28 cellular contexts compared by ENCODE assay signal in genomic region chr21:28230559-28230958, GRCh38.
A peak's percentile ranks its signal among the peaks of the same experiment; 100 is the strongest.
DNase-seq lines count a peak whose midpoint lies in the region; ATAC-seq and TF ChIP-seq lines count a peak whose summit lies in the region.
"Had no signal": no experiment of that assay in that cellular context is flagged by ENCODE, and none has a peak within 500 bp of the region (broad histone marks: within the 10 kb centered on the region; RNA-seq: fewer than 3 reads in every experiment).

No MANE protein-coding gene starts in this region.

- H3F3A ChIP-seq in SK-N-SH (replicated peaks; ENCODE audit: insufficient read depth): peaks cover 19% of the 10 kb centered on the region

- TF ChIP-seq RAD21 in SK-N-SH (IDR thresholded peaks at IDR 0.05; ENCODE audit: low read length): no peak

- H4K20me1 ChIP-seq in SK-N-SH (ENCODE audit: insufficient read depth): no peaks in the 10 kb centered on the region
- H4K20me1 ChIP-seq: BLaER1 had no signal

- peak overlapping the region; percentile 10; the same call in 1 of the 2 replicates for H3K4me2 ChIP-seq in SK-N-SH
- H3K4me2 ChIP-seq: BLaER1 had no signal

- H3K4me3 ChIP-seq in SK-N-SH (ENCODE audit: low read depth in 2 of 2, low read length in 1 of 2): no peak overlapping the region
- H3K4me3 ChIP-seq: BLaER1, body of pancreas, esophagus muscularis mucosa had no signal

- H3K4me1 ChIP-seq in SK-N-SH (ENCODE audit: control insufficient read depth in 1 of 2, insufficient read depth in 2 of 2, low read depth in 1 of 2, low read length in 1 of 2): peaks cover 0 to 10% of the 10 kb centered on the region in 2 experiments; a peak in 2 of 4 replicates
- H3K4me1 ChIP-seq: BLaER1 had no signal

- no peaks in the 10 kb centered on the region for H3K36me3 ChIP-seq in SK-N-SH (replicated peaks in 1 of 2; ENCODE audit: control insufficient read depth in 1 of 2, insufficient read depth in 2 of 2, low read length in 1 of 2)
- H3K36me3 ChIP-seq: BLaER1, esophagus muscularis mucosa had no signal

- no peaks in the 10 kb centered on the region for H3K9me3 ChIP-seq in SK-N-SH
- H3K9me3 ChIP-seq: BLaER1, body of pancreas, esophagus muscularis mucosa had no signal

- H3K36me3 Mint-ChIP-seq in nephron (ENCODE audit: low read depth) (no peaks in the 10 kb centered on the region), glutamatergic neuron (ENCODE audit: unreplicated experiment) (no peaks in the 10 kb centered on the region)
- H3K36me3 Mint-ChIP-seq: IgD-negative memory B cell, naive B cell had no signal

- CTCF ChIA-PET in SK-N-SH (lab: Yijun Ruan, JAX): no interaction called here

- POLR2A ChIA-PET in SK-N-SH (lab: Yijun Ruan, JAX): no interaction called here

- no peak for TF ChIP-seq EP300 in SK-N-SH (IDR thresholded peaks at IDR 0.05; ENCODE audit: borderline replicate concordance in 1 of 2, low read depth in 1 of 2, low read length in 1 of 2)

- H3K9me3 Mint-ChIP-seq in nephron: no peaks in the 10 kb centered on the region
- no peaks in the 10 kb centered on the region for H3K9me3 Mint-ChIP-seq in glutamatergic neuron (ENCODE audit: unreplicated experiment)
- H3K9me3 Mint-ChIP-seq: activated CD4-positive, alpha-beta T cell treated with anti-CD3 and anti-CD28 coated beads, Interleukin-2, amount 10 ng/mL, durations not matched to agents 24 days and 14 days; activated naive CD8-positive, alpha-beta T cell treated with anti-CD3 and anti-CD28 coated beads, Interleukin-2, amount 50 U/mL, for 24 hours; activated T-cell treated with anti-CD3 and anti-CD28 coated beads, Interleukin-2, amount 50 U/mL, for 24 hours; IgD-negative memory B cell had no signal

- peak overlapping the region; percentile 34 for H3K9ac ChIP-seq in SK-N-SH
- H3K9ac ChIP-seq: BLaER1 had no signal

- WGBS in SK-N-SH (ENCODE audit: low lambda C conversion rate): 9% methylated on average over 1 of the region's 1 CpG

- TF ChIP-seq CTCF in SK-N-SH (IDR thresholded peaks at IDR 0.05): no peak
- TF ChIP-seq CTCF in nephron (IDR thresholded peaks at IDR 0.05; ENCODE audit: unreplicated experiment in 3 of 3): no peak
- TF ChIP-seq CTCF in glutamatergic neuron (IDR thresholded peaks at IDR 0.05; ENCODE audit: partially characterized antibody, unreplicated experiment): no peak

- H3K27ac ChIP-seq in SK-N-SH (ENCODE audit: low read depth in 2 of 2, low read length in 1 of 2) (peak overlapping the region; percentile 22 to 85; a peak in 3 of 4 replicates), epithelial cell of prostate (peak overlapping the region; percentile 41)
- H3K27ac ChIP-seq: BLaER1, body of pancreas, esophagus muscularis mucosa had no signal

- peak overlapping the region; percentile 65; the same call in 1 of the 2 replicates for H2AFZ ChIP-seq in SK-N-SH (ENCODE audit: low read depth)

- H3K27ac Mint-ChIP-seq in nephron (peak overlapping the region in 2 of 3 experiments; percentile 79 to 96), glutamatergic neuron (ENCODE audit: unreplicated experiment) (no peak overlapping the region)
- H3K27ac Mint-ChIP-seq: activated CD4-positive, alpha-beta T cell treated with anti-CD3 and anti-CD28 coated beads, Interleukin-2, amount 10 ng/mL, durations not matched to agents 24 days and 14 days; activated naive CD8-positive, alpha-beta T cell treated with anti-CD3 and anti-CD28 coated beads, Interleukin-2, amount 50 U/mL, for 24 hours; activated T-cell treated with anti-CD3 and anti-CD28 coated beads, Interleukin-2, amount 50 U/mL, for 24 hours; IgD-negative memory B cell; naive B cell had no signal

- H3K4me1 Mint-ChIP-seq in nephron (peaks cover 38% of the 10 kb centered on the region), glutamatergic neuron (ENCODE audit: low read depth, unreplicated experiment) (peaks cover 13% of the 10 kb centered on the region)
- H3K4me1 Mint-ChIP-seq: activated CD4-positive, alpha-beta T cell treated with anti-CD3 and anti-CD28 coated beads, Interleukin-2, amount 10 ng/mL, durations not matched to agents 24 days and 14 days; activated naive CD8-positive, alpha-beta T cell treated with anti-CD3 and anti-CD28 coated beads, Interleukin-2, amount 50 U/mL, for 24 hours; naive B cell had no signal

- H3K9me2 ChIP-seq in SK-N-SH: no peaks in the 10 kb centered on the region

- H3K4me3 Mint-ChIP-seq in nephron (no peak overlapping the region), glutamatergic neuron (ENCODE audit: unreplicated experiment) (no peak overlapping the region)
- H3K4me3 Mint-ChIP-seq: activated CD4-positive, alpha-beta T cell treated with anti-CD3 and anti-CD28 coated beads, Interleukin-2, amount 10 ng/mL, durations not matched to agents 24 days and 14 days; activated naive CD8-positive, alpha-beta T cell treated with anti-CD3 and anti-CD28 coated beads, Interleukin-2, amount 50 U/mL, for 24 hours; activated T-cell treated with anti-CD3 and anti-CD28 coated beads, Interleukin-2, amount 50 U/mL, for 24 hours; IgD-negative memory B cell; mesothelial cell of epicardium; naive B cell had no signal

- no peak for ATAC-seq in GM18868 (IDR thresholded peaks at IDR 0.05; ENCODE audit: unreplicated experiment)
- no peak for ATAC-seq in GM19035 (IDR thresholded peaks at IDR 0.05; ENCODE audit: unreplicated experiment)
- ATAC-seq: activated naive CD8-positive, alpha-beta T cell treated with anti-CD3 and anti-CD28 coated beads, Interleukin-2, amount 50 U/mL, for 24 hours; left ventricle myocardium superior had no signal

- H3K79me2 ChIP-seq in SK-N-SH (ENCODE audit: insufficient read depth): no peaks in the 10 kb centered on the region

- peaks cover 4% of the 10 kb centered on the region for H3K27me3 Mint-ChIP-seq in nephron (ENCODE audit: low read depth)
- H3K27me3 Mint-ChIP-seq in glutamatergic neuron (ENCODE audit: unreplicated experiment): peaks cover 3% of the 10 kb centered on the region
- H3K27me3 Mint-ChIP-seq: activated CD4-positive, alpha-beta T cell treated with anti-CD3 and anti-CD28 coated beads, Interleukin-2, amount 10 ng/mL, durations not matched to agents 24 days and 14 days; activated naive CD8-positive, alpha-beta T cell treated with anti-CD3 and anti-CD28 coated beads, Interleukin-2, amount 50 U/mL, for 24 hours; activated T-cell treated with anti-CD3 and anti-CD28 coated beads, Interleukin-2, amount 50 U/mL, for 24 hours; IgD-negative memory B cell; naive B cell had no signal

- no peaks in the 10 kb centered on the region for H3K27me3 ChIP-seq in SK-N-SH (ENCODE audit: insufficient read depth)
- H3K27me3 ChIP-seq: BLaER1, body of pancreas, esophagus muscularis mucosa had no signal

- peak; percentile 61 for DNase-seq in EL
- no peak for DNase-seq in SK-N-SH
- no peak for DNase-seq in epithelial cell of prostate (ENCODE audit: low read depth, low spot score)
- DNase-seq in D341Med (ENCODE audit: low spot score): no peak
- no peak for DNase-seq in glutamatergic neuron
- DNase-seq: ACHN; activated CD4-positive, alpha-beta T cell treated with anti-CD3 and anti-CD28 coated beads, Interleukin-2, amount 10 ng/mL, durations not matched to agents 24 days and 14 days; activated gamma-delta T cell; activated naive CD8-positive, alpha-beta T cell treated with anti-CD3 and anti-CD28 coated beads, Interleukin-2, amount 50 U/mL, for 24 hours; activated T-cell treated with anti-CD3 and anti-CD28 coated beads, Interleukin-2, amount 50 U/mL, for 24 hours; body of pancreas; effector CD4-positive, alpha-beta T cell; GOT3; islet precursor cell; left ventricle myocardium superior; naive B cell; NCI-H1092 treated with DMSO at 0.1 percent for 48 hours; NCI-H1930; NCI-H526; nucleus accumbens; SHP77 treated with DMSO at 0.1 percent for 48 hours had no signal

TF ChIP-seq in SK-N-SH, 30 proteins besides CTCF, POLR2A, EP300 and RAD21:
- TF ChIP-seq FOXJ3 (CRISPR knock-in tag; IDR thresholded peaks at IDR 0.05): no peak
- TF ChIP-seq PBX3 (IDR thresholded peaks at IDR 0.05): no peak
- peak; percentile 18; the same call in 1 of the 2 replicates for TF ChIP-seq FOSL2 (IDR thresholded peaks at IDR 0.05; ENCODE audit: borderline replicate concordance, low read depth)
- TF ChIP-seq JUND (IDR thresholded peaks at IDR 0.05): 0 out of 2 replicates have a peak, but pooled peaks have one; percentile 16
